Comparison of ENCODE assay signal across 8 cellular contexts in genomic region chr3:145333427-145333826, GRCh38.
DNase-seq lines count a peak whose midpoint lies in the region; ATAC-seq, FAIRE-seq and TF ChIP-seq lines count a peak whose summit lies in the region.
"Not testable (repeated sequence)": the region's sequence is repeated elsewhere in the genome, so short reads cannot be mapped to it uniquely, and the experiment has no call there.

No MANE protein-coding gene starts in this region.

- not testable (repeated sequence) for H2AFZ ChIP-seq in K562 (ENCODE audit: low read depth, low read length)

- CTCF ChIA-PET in WTC11 (lab: Charles Lee) = interaction anchor here (0.8 kb wide), 1 partner anchor 67 kb away, joined by 3 read pairs; no protein-coding TSS in a partner anchor
- CTCF ChIA-PET in K562 (lab: Yijun Ruan, JAX; ENCODE audit: low intra/inter-chr PET ratio) = not testable (repeated sequence)

- not testable (repeated sequence) for ATAC-seq in WTC11; K562; Right ventricle myocardium superior (ENCODE audit: poor library complexity); lower lobe of right lung

- H3K4me2 ChIP-seq in K562 (ENCODE audit: insufficient read depth, low read length) = not testable (repeated sequence)

- H3K4me3 ChIP-seq in H7 (ENCODE audit: insufficient read depth, low read depth, low read length) = peak overlapping the region; percentile 21; the same call in 1 of the 2 replicates
- H3K4me3 ChIP-seq in K562; kidney (ENCODE audit: low read length in 2 of 2); lower lobe of right lung: not testable (repeated sequence)
- peak overlapping the region; percentile 21 to 26 for H3K4me3 ChIP-seq in testis

- TF ChIP-seq EP300 in K562 (IDR thresholded peaks at IDR 0.05; ENCODE audit: low read length) = not testable (repeated sequence)

- TF ChIP-seq CTCF in C4-2B (conservative IDR thresholded peaks at IDR 0.05); WTC11 (IDR thresholded peaks at IDR 0.05); K562 (IDR thresholded peaks at IDR 0.05 in 2 of 3, conservative IDR thresholded peaks at IDR 0.05 in 1 of 3; ENCODE audit: insufficient read depth in 2 of 3, low read depth in 1 of 3, low read length in 3 of 3); kidney (IDR thresholded peaks at IDR 0.05; ENCODE audit: borderline replicate concordance, extremely low read depth, insufficient read depth); lower lobe of right lung (IDR thresholded peaks at IDR 0.05); testis (IDR thresholded peaks at IDR 0.05): not testable (repeated sequence)

- peak overlapping the region; percentile 61 for H3K27ac ChIP-seq in C4-2B
- H3K27ac ChIP-seq in K562 (ENCODE audit: extremely low read depth, low read depth, low read length); kidney (ENCODE audit: low read depth in 2 of 2, low read length in 2 of 2); lower lobe of right lung; testis: not testable (repeated sequence)

- WGBS in K562 (ENCODE audit: insufficient coverage, low coverage, missing lambda C conversion rate) = 0% methylated on average over 13 of the region's 31 CpGs
- 54 to 69% methylated on average over 8 to 23 of the region's 31 CpGs for WGBS in testis, 2 donors

- not testable (repeated sequence) for H3K36me3 Mint-ChIP-seq in WTC11

- not testable (repeated sequence) for H4K20me1 ChIP-seq in K562 (replicated peaks; ENCODE audit: control insufficient read depth, insufficient read depth, low read length)

- BruUV-seq in K562 (replicated peaks; lab: Mats Ljungman, UMichigan) = not testable (repeated sequence)

- not testable (repeated sequence) for H3K9me3 ChIP-seq in K562 (replicated peaks; ENCODE audit: control insufficient read depth, insufficient read depth, low read depth, low read length); kidney (ENCODE audit: control insufficient read depth in 1 of 2, low read length in 2 of 2); lower lobe of right lung; testis

- not testable (repeated sequence) for H3K9ac ChIP-seq in K562 (ENCODE audit: insufficient read depth in 1 of 2, low read depth in 2 of 2, low read length in 2 of 2); kidney (ENCODE audit: low read length in 2 of 2)

- H3K4me1 Mint-ChIP-seq in WTC11 = not testable (repeated sequence)

- POLR2A ChIA-PET in WTC11 (lab: Charles Lee) = interaction anchor here (0.6 to 0.7 kb wide), 2 partner anchors 9 to 444 kb away, joined by 3 to 5 read pairs; no protein-coding TSS in a partner anchor
- POLR2A ChIA-PET in K562 (lab: Yijun Ruan, JAX) = not testable (repeated sequence)

- intact Hi-C loops in K562 (cut with micrococcal nuclease); Right ventricle myocardium superior (cut with DNase I); kidney (cut with DNase I); lower lobe of right lung (cut with DNase I); testis (cut with DNase I; ENCODE audit: low total_unique reads): not testable (repeated sequence)

- H3K36me3 ChIP-seq in H7 (replicated peaks; ENCODE audit: control insufficient read depth, insufficient read depth, low read length); K562 (ENCODE audit: control insufficient read depth, insufficient read depth, low read length); kidney (ENCODE audit: control insufficient read depth in 1 of 2, insufficient read depth in 2 of 2, low read length in 2 of 2); lower lobe of right lung; testis (ENCODE audit: low read depth, missing control alignments): not testable (repeated sequence)

- H3K4me3 Mint-ChIP-seq in WTC11 = not testable (repeated sequence)

- not testable (repeated sequence) for H3K9me1 ChIP-seq in K562 (ENCODE audit: control insufficient read depth, insufficient read depth, low read length)

- TF ChIP-seq RAD21 in K562 (CRISPR knock-in tag; conservative IDR thresholded peaks at IDR 0.05 in 1 of 2, IDR thresholded peaks at IDR 0.05 in 1 of 2) = not testable (repeated sequence)

- H3K4me1 ChIP-seq in K562 (replicated peaks in 1 of 2; ENCODE audit: control insufficient read depth in 2 of 2, insufficient read depth in 2 of 2, low read length in 2 of 2); kidney (ENCODE audit: control insufficient read depth in 1 of 2, insufficient read depth in 1 of 2, low read depth in 1 of 2, low read length in 2 of 2); lower lobe of right lung; testis: not testable (repeated sequence)

- DNase-seq in H7; K562 (ENCODE audit: extremely low read depth in 1 of 4, low spot score in 3 of 4); testis: not testable (repeated sequence)
- peak; percentile 12 for DNase-seq in WTC11 (ENCODE audit: low spot score)
- DNase-seq in Right ventricle myocardium superior = peak; percentile 29
- peak; percentile 58 for DNase-seq in kidney
- DNase-seq in lower lobe of right lung = peak; percentile 39

- not testable (repeated sequence) for TF ChIP-seq POLR2A in K562 (conservative IDR thresholded peaks at IDR 0.05); testis (IDR thresholded peaks at IDR 0.05)

- in situ Hi-C loops in K562 (cut with MboI) = not testable (repeated sequence)

- not testable (repeated sequence) for H3K27me3 ChIP-seq in H7 (ENCODE audit: control insufficient read depth, insufficient read depth, low read length); K562 (ENCODE audit: control insufficient read depth in 2 of 2, insufficient read depth in 2 of 2, low read length in 2 of 2); lower lobe of right lung (ENCODE audit: low read depth); testis

- not testable (repeated sequence) for H3K27ac Mint-ChIP-seq in WTC11

- not testable (repeated sequence) for H3K9me3 Mint-ChIP-seq in WTC11

- FAIRE-seq in K562 (lab: Jason Lieb, UNC); kidney (lab: Jason Lieb, UNC): not testable (repeated sequence)

- not testable (repeated sequence) for H3K27me3 Mint-ChIP-seq in WTC11 (ENCODE audit: low read depth)

- H3K79me2 ChIP-seq in K562 (ENCODE audit: control insufficient read depth, insufficient read depth, low read length) = not testable (repeated sequence)

TF ChIP-seq in K562, 482 proteins besides CTCF, POLR2A, EP300 and RAD21:
- peak; percentile 16; the same call in 1 of the 2 replicates for TF ChIP-seq RBFOX2 (IDR thresholded peaks at IDR 0.05; ENCODE audit: low read depth, low read length)
- 0 out of 2 replicates have a peak, but pooled peaks have one; percentile 6 for TF ChIP-seq VEZF1 (CRISPR knock-in tag; IDR thresholded peaks at IDR 0.05)
